8 cellular contexts compared by ENCODE assay signal in genomic region chr7:149714910-149715471, GRCh38. TPM values are rescaled to one million over a fixed set of nuclear protein-coding genes. Genes with fewer than 3 reads are reported as not detected.
A peak's percentile ranks its signal among the peaks of the same experiment; 100 is the strongest.
DNase-seq lines count a peak whose midpoint lies in the region; ATAC-seq, FAIRE-seq and TF ChIP-seq lines count a peak whose summit lies in the region.

No MANE protein-coding gene starts in this region.

- no peaks in the 10 kb centered on the region for H3K36me3 ChIP-seq in cardiac muscle cell

- peaks cover 12% of the 10 kb centered on the region for H3K4me1 ChIP-seq in cardiac muscle cell (ENCODE audit: low read depth)

- H3K4me3 Mint-ChIP-seq in immature natural killer cell, result peak overlapping the region; percentile 67 to 86 (median 77)

- H3K27me3 Mint-ChIP-seq in immature natural killer cell (ENCODE audit: low read depth in 3 of 3), result peaks cover 3 to 10% (median 8%) of the 10 kb centered on the region in 3 donors

- DNase-seq in cardiac muscle cell (ENCODE audit: low read depth in 1 of 2, low spot score in 1 of 2), result peak in 1 of 2 donors; percentile 21
- DNase-seq in Right ventricle myocardium inferior (ENCODE audit: missing footprints), result no peak
- no peak for DNase-seq in HL-60 (ENCODE audit: low read depth in 1 of 2, low spot score in 1 of 2)
- DNase-seq in activated naive CD4-positive, alpha-beta T cell treated with anti-CD3 and anti-CD28 coated beads, Interleukin-2, amount 50 U/mL, for 16 hours, result peak; percentile 47
- no peak for DNase-seq in immature natural killer cell
- DNase-seq in stimulated activated CD4-positive, alpha-beta T cell treated with anti-CD3 and anti-CD28 coated beads, Interleukin-4, amount 100 ng/mL, for 4 hours, result peak; percentile 40 to 49
- DNase-seq in UCSD-AML1 (lab: John Stamatoyannopoulos, UW; ENCODE audit: unreplicated experiment), result no peak
- DNase-seq in RCC 7860 (ENCODE audit: low spot score), result no peak

- TF ChIP-seq CTCF in cardiac muscle cell (IDR thresholded peaks at IDR 0.05; ENCODE audit: low read depth, low read length), result no peak
- TF ChIP-seq CTCF in HL-60 (IDR thresholded peaks at IDR 0.05; ENCODE audit: insufficient read depth, low read length), result no peak

- no peak for ATAC-seq in Right ventricle myocardium inferior

- FAIRE-seq in RCC 7860 (lab: Jason Lieb, UNC), result no peak

- H3K27ac Mint-ChIP-seq in immature natural killer cell, result peak overlapping the region; percentile 78 to 94 (median 88)

- peaks cover 21 to 27% of the 10 kb centered on the region in 2 donors for H3K4me1 Mint-ChIP-seq in immature natural killer cell

- peaks cover 6 to 17% (median 12%) of the 10 kb centered on the region in 6 donors for H3K9me3 Mint-ChIP-seq in immature natural killer cell

- H3K27ac ChIP-seq in cardiac muscle cell (no peak overlapping the region), HL-60 (replicated peaks) (no peak overlapping the region)

- peaks cover 0 to 8% (median 0%) of the 10 kb centered on the region in 3 donors for H3K36me3 Mint-ChIP-seq in immature natural killer cell

- intact Hi-C loops in Right ventricle myocardium inferior (cut with DNase I), result loop anchor here (5.0 kb wide), 1 partner anchor 88 kb away; no protein-coding TSS in a partner anchor

- H3K4me3 ChIP-seq in cardiac muscle cell, result peak overlapping the region; percentile 68
- H3K4me3 ChIP-seq in HL-60 (replicated peaks; ENCODE audit: insufficient read depth, low read length), result peak overlapping the region; percentile 60

- H3K27me3 ChIP-seq in cardiac muscle cell (no peaks in the 10 kb centered on the region), HL-60 (ENCODE audit: insufficient read depth, poor library complexity, severe bottlenecking) (no peaks in the 10 kb centered on the region)

- no peaks in the 10 kb centered on the region for H3K9me3 ChIP-seq in cardiac muscle cell (ENCODE audit: low read depth)

RNA-seq across cellular contexts. Expression of gene ZNF467, which starts 58.4 kb away (rescaled TPM):
- total RNA-seq in cardiac muscle cell, result 19.9 and 33.7 TPM in 2 replicates
- polyA plus RNA-seq in cardiac muscle cell, result 27.7 and 34.1 TPM in 2 replicates
- 7.0 TPM for total RNA-seq in Right ventricle myocardium inferior
- polyA plus RNA-seq in immature natural killer cell, result 1 to 10 TPM in 2 of 3 donors, not detected in 1; 1.5 to 2.3 TPM

Comparison
In these comparisons a context has a peak if more than half of its experiments do, and no peak if none do; other contexts are left out.
1. DNase-seq: peak in activated naive CD4-positive, alpha-beta T cell treated with anti-CD3 and anti-CD28 coated beads, Interleukin-2, amount 50 U/mL, for 16 hours (single experiment) and stimulated activated CD4-positive, alpha-beta T cell treated with anti-CD3 and anti-CD28 coated beads, Interleukin-4, amount 100 ng/mL, for 4 hours (2 of 2); none in Right ventricle myocardium inferior (single experiment), HL-60 (0 of 2), immature natural killer cell (0 of 3), UCSD-AML1 (single experiment) and RCC 7860 (single experiment).